Comparison of ENCODE assay signal across 8 cellular contexts in the genomic region with DNA sequence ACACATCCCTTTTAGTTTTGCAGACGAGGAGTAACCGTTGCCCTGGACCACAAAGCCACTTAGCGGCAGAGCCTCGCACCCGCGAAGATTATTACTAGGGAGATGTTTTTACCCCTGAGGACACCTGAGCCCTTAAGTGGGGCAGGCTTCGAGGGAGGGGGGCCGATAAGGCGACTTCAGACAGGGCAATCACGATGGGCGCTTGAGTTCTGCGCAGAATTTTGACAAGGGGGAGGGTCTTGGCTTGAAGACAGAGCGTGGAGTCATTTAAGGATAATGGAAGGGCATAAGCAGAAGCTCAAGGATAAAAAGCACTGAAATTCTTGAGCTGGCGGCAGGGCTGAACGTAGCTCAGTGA. TPM values are rescaled to one million over a fixed set of nuclear protein-coding genes. Genes with fewer than 3 reads are reported as not detected.
DNase-seq lines count a peak whose midpoint lies in the region; ATAC-seq, FAIRE-seq and TF ChIP-seq lines count a peak whose summit lies in the region.

No MANE protein-coding gene starts in this region.

- ATAC-seq in pancreas (peak in 2 of 4 donors; percentile 33 to 42), GM19395 (IDR thresholded peaks at IDR 0.05; ENCODE audit: unreplicated experiment) (no peak)

- no peak overlapping the region for H2BK15ac ChIP-seq in H9 (ENCODE audit: low read depth, low read length)

- no CpG with 5 or more reads among the region's 15 CpGs for WGBS in H9 (ENCODE audit: extremely low coverage, insufficient read length, low lambda C conversion rate)
- 2% methylated on average over 15 of the region's 15 CpGs for WGBS in pancreas, 2 donors

- no peak overlapping the region for H4K91ac ChIP-seq in H9 (ENCODE audit: insufficient read length, low read depth, low read length)

- H3K9me3 Mint-ChIP-seq in H9: no peaks in the 10 kb centered on the region
- no peaks in the 10 kb centered on the region for H3K9me3 Mint-ChIP-seq in activated T-helper 1 cell treated with anti-CD3 and anti-CD28 coated beads, Interleukin-12 subunit alpha, Interleukin-12 subunit beta, Interleukin-2, Interleukin-4 antibody, amounts not matched to agents 30 ng/mL and 10 ng/mL and 1 ng/mL, durations not matched to agents 14 hours and 24 hours and 36 hours

- peak overlapping the region; percentile 91 to 96 (median 92) for H3K27ac Mint-ChIP-seq in H9
- H3K27ac Mint-ChIP-seq in activated T-helper 1 cell treated with anti-CD3 and anti-CD28 coated beads, Interleukin-12 subunit alpha, Interleukin-12 subunit beta, Interleukin-2, Interleukin-4 antibody, amounts not matched to agents 30 ng/mL and 10 ng/mL and 1 ng/mL, durations not matched to agents 14 hours and 24 hours and 36 hours: peak overlapping the region; percentile 94

- peak overlapping the region; percentile 89 to 99 for H3K4me3 Mint-ChIP-seq in H9
- H3K4me3 Mint-ChIP-seq in activated T-helper 1 cell treated with anti-CD3 and anti-CD28 coated beads, Interleukin-12 subunit alpha, Interleukin-12 subunit beta, Interleukin-2, Interleukin-4 antibody, amounts not matched to agents 30 ng/mL and 10 ng/mL and 1 ng/mL, durations not matched to agents 14 hours and 24 hours and 36 hours: peak overlapping the region; percentile 95

- intact Hi-C loops in activated T-helper 1 cell treated with anti-CD3 and anti-CD28 coated beads, Interleukin-12 subunit alpha, Interleukin-12 subunit beta, Interleukin-2, Interleukin-4 antibody, amounts not matched to agents 30 ng/mL and 10 ng/mL and 1 ng/mL, durations not matched to agents 14 hours and 24 hours and 36 hours (cut with micrococcal nuclease): loop anchor here (1.0 to 5.0 kb wide), 8 partner anchors 57 to 1748 kb away; a partner anchor contains a TSS
- intact Hi-C loops in pancreas (cut with DNase I): no loop called here

- H3K27me3 Mint-ChIP-seq in H9 (ENCODE audit: low read depth): no peaks in the 10 kb centered on the region
- peaks cover 3% of the 10 kb centered on the region for H3K27me3 Mint-ChIP-seq in activated T-helper 1 cell treated with anti-CD3 and anti-CD28 coated beads, Interleukin-12 subunit alpha, Interleukin-12 subunit beta, Interleukin-2, Interleukin-4 antibody, amounts not matched to agents 30 ng/mL and 10 ng/mL and 1 ng/mL, durations not matched to agents 14 hours and 24 hours and 36 hours (ENCODE audit: insufficient read depth)

- H3K79me2 ChIP-seq in H9 (ENCODE audit: insufficient read depth, low read length): peaks cover 9% of the 10 kb centered on the region; the same call in 1 of the 2 replicates

- no peak overlapping the region for H3K27ac ChIP-seq in H9 (ENCODE audit: insufficient read length, low read depth, low read length)
- peak overlapping the region; percentile 59 to 83 (median 69) for H3K27ac ChIP-seq in pancreas

- peak overlapping the region; percentile 3 for H2AFZ ChIP-seq in H9 (ENCODE audit: low read length)

- no peak overlapping the region for H2BK5ac ChIP-seq in H9 (ENCODE audit: insufficient read length, low read length)

- peak overlapping the region; percentile 48 for H3K9ac ChIP-seq in H9 (ENCODE audit: extremely low read depth, insufficient read length, low read length)

- H2AK5ac ChIP-seq in H9 (ENCODE audit: insufficient read length, low read length): no peak overlapping the region

- no peaks in the 10 kb centered on the region for H4K20me1 ChIP-seq in H9 (ENCODE audit: control insufficient read depth, insufficient read depth, insufficient read length)

- H3K9me3 ChIP-seq in H9 (ENCODE audit: control insufficient read depth, low read depth, low read length) (no peaks in the 10 kb centered on the region), pancreas (no peaks in the 10 kb centered on the region)

- H3K18ac ChIP-seq in H9 (ENCODE audit: insufficient read length, low read depth, low read length): no peak overlapping the region

- H4K8ac ChIP-seq in H9 (replicated peaks; ENCODE audit: insufficient read length, low read depth, low read length): no peak overlapping the region

- no peak overlapping the region for H2BK20ac ChIP-seq in H9 (ENCODE audit: low read depth, low read length, poor library complexity, severe bottlenecking)

- H3K27me3 ChIP-seq in H9 (ENCODE audit: insufficient read depth, low read length) (no peaks in the 10 kb centered on the region), pancreas (peaks cover 0 to 3% (median 0%) of the 10 kb centered on the region in 4 donors)

- H3K36me3 Mint-ChIP-seq in H9 (ENCODE audit: insufficient read depth in 1 of 3, low read depth in 3 of 3): peaks cover 8 to 30% (median 17%) of the 10 kb centered on the region in 3 experiments; a peak in 6 of 7 replicates
- H3K36me3 Mint-ChIP-seq in activated T-helper 1 cell treated with anti-CD3 and anti-CD28 coated beads, Interleukin-12 subunit alpha, Interleukin-12 subunit beta, Interleukin-2, Interleukin-4 antibody, amounts not matched to agents 30 ng/mL and 10 ng/mL and 1 ng/mL, durations not matched to agents 14 hours and 24 hours and 36 hours (ENCODE audit: low read depth): peaks cover 14% of the 10 kb centered on the region

- peaks cover 24 to 26% of the 10 kb centered on the region in 2 experiments for H3K4me1 Mint-ChIP-seq in H9
- peaks cover 44% of the 10 kb centered on the region for H3K4me1 Mint-ChIP-seq in activated T-helper 1 cell treated with anti-CD3 and anti-CD28 coated beads, Interleukin-12 subunit alpha, Interleukin-12 subunit beta, Interleukin-2, Interleukin-4 antibody, amounts not matched to agents 30 ng/mL and 10 ng/mL and 1 ng/mL, durations not matched to agents 14 hours and 24 hours and 36 hours (ENCODE audit: low read depth)

- TF ChIP-seq CTCF in GM10266 (IDR thresholded peaks at IDR 0.05; ENCODE audit: control insufficient read depth, insufficient read depth, low read depth, missing control alignments): no peak
- no peak for TF ChIP-seq CTCF in H9 (conservative IDR thresholded peaks at IDR 0.05)
- TF ChIP-seq CTCF in pancreas (IDR thresholded peaks at IDR 0.05): no peak

- H3K4me3 ChIP-seq in pancreas: peak overlapping the region; percentile 28 to 57 (median 52)

- no peak overlapping the region for H4K5ac ChIP-seq in H9 (ENCODE audit: insufficient read length, low read depth, low read length)

- H2BK12ac ChIP-seq in H9 (ENCODE audit: insufficient read length, low read depth, low read length): no peak overlapping the region

- no peaks in the 10 kb centered on the region for H3K36me3 ChIP-seq in pancreas

- peak overlapping the region; percentile 91 for H3K4me2 ChIP-seq in H9 (ENCODE audit: insufficient read depth, insufficient read length, low read length)

- H3K56ac ChIP-seq in H9 (ENCODE audit: insufficient read length, low read depth, low read length): no peak overlapping the region

- no peak overlapping the region for H3K4ac ChIP-seq in H9 (ENCODE audit: low read depth, low read length)

- H3K14ac ChIP-seq in H9 (ENCODE audit: insufficient read depth, low read length): peak overlapping the region; percentile 11; the same call in 1 of the 2 replicates

- peak; percentile 10 for DNase-seq in GM10266 (ENCODE audit: extremely low spot score)
- peak; percentile 33 for DNase-seq in H9
- peak; percentile 12 for DNase-seq in NCI-H2107 (lab: John Stamatoyannopoulos, UW)
- peak; percentile 31 for DNase-seq in activated T-helper 1 cell treated with anti-CD3 and anti-CD28 coated beads, Interleukin-12 subunit alpha, Interleukin-12 subunit beta, Interleukin-2, Interleukin-4 antibody, amounts not matched to agents 30 ng/mL and 10 ng/mL and 1 ng/mL, durations not matched to agents 14 hours and 24 hours and 36 hours (ENCODE audit: low spot score)
- peak; percentile 32 for DNase-seq in fibroblast of the conjunctiva (ENCODE audit: low read depth)
- DNase-seq in pancreas: peak in 3 of 6 donors; percentile 13 to 25 (median 15)
- no peak for DNase-seq in Ammon's horn (ENCODE audit: low spot score)

- H3K4me1 ChIP-seq in H9 (ENCODE audit: insufficient read depth, low read length) (peaks cover 3% of the 10 kb centered on the region; the same call in 1 of the 2 replicates), pancreas (peaks cover 0 to 4% (median 0%) of the 10 kb centered on the region in 3 donors)

- peaks cover 4% of the 10 kb centered on the region for H3K23me2 ChIP-seq in H9 (ENCODE audit: insufficient read length, low read depth, low read length, poor library complexity, severe bottlenecking)

- FAIRE-seq in pancreas (lab: Jason Lieb, UNC): no peak

- no peaks in the 10 kb centered on the region for H3K79me1 ChIP-seq in H9 (ENCODE audit: insufficient read depth, low read depth, low read length, poor library complexity, severe bottlenecking)

- no peak overlapping the region for H3K23ac ChIP-seq in H9 (ENCODE audit: insufficient read length, low read depth, low read length)

- no peak overlapping the region for H2BK120ac ChIP-seq in H9 (ENCODE audit: low read depth, low read length, poor library complexity, severe bottlenecking)

- H3T11ph ChIP-seq in H9 (ENCODE audit: low read length): no peak overlapping the region

RNA-seq across cellular contexts. Expression of a gene that starts 0.6 kb away (rescaled TPM):
- 46.4 and 47.5 TPM in 2 replicates for total RNA-seq in H9 (2021)
- total RNA-seq in activated T-helper 1 cell treated with anti-CD3 and anti-CD28 coated beads, Interleukin-12 subunit alpha, Interleukin-12 subunit beta, Interleukin-2, Interleukin-4 antibody, amounts not matched to agents 30 ng/mL and 10 ng/mL and 1 ng/mL, durations not matched to agents 14 hours and 24 hours and 36 hours: 22.4 and 23.5 TPM in 2 replicates
- total RNA-seq in pancreas: under 1 TPM in 5 of 6 donors, not detected in 1; 0.12 to 0.70 (median 0.44) TPM
- under 1 TPM; 0.11 to 0.21 TPM for polyA plus RNA-seq in pancreas

RNA-seq across cellular contexts. Expression of a gene that starts 56.5 kb away (rescaled TPM):
- total RNA-seq in H9 (2021) (10.1 and 10.9 TPM in 2 replicates), pancreas (under 1 TPM; 0.04 to 0.40 (median 0.18) TPM)
- total RNA-seq in activated T-helper 1 cell treated with anti-CD3 and anti-CD28 coated beads, Interleukin-12 subunit alpha, Interleukin-12 subunit beta, Interleukin-2, Interleukin-4 antibody, amounts not matched to agents 30 ng/mL and 10 ng/mL and 1 ng/mL, durations not matched to agents 14 hours and 24 hours and 36 hours: 2.0 and 2.1 TPM in 2 replicates
- 1 to 10 TPM in 1 of 2 donors, under 1 TPM in 1; 0.30 to 2.4 TPM for polyA plus RNA-seq in pancreas

Comparison
In these comparisons a context has a peak if more than half of its experiments do, and no peak if none do; other contexts are left out.
1. RNA of a gene that starts 0.6 kb away (total RNA-seq): 46.4 to 47.5 TPM in H9 and 22.4 to 23.5 TPM in activated T-helper 1 cell treated with anti-CD3 and anti-CD28 coated beads, Interleukin-12 subunit alpha, Interleukin-12 subunit beta, Interleukin-2, Interleukin-4 antibody, amounts not matched to agents 30 ng/mL and 10 ng/mL and 1 ng/mL, durations not matched to agents 14 hours and 24 hours and 36 hours; 0.12 to 0.70 TPM in pancreas; every median in the first group is over 10 times any median in the second.